ENCODE assay signal across 21 cellular contexts in genomic region chr5:127025507-127025906, GRCh38. TPM values are rescaled to one million over a fixed set of nuclear protein-coding genes. Genes with fewer than 3 reads are reported as not detected.
A peak's percentile ranks its signal among the peaks of the same experiment; 100 is the strongest.
DNase-seq lines count a peak whose midpoint lies in the region; ATAC-seq and TF ChIP-seq lines count a peak whose summit lies in the region.
"Had no signal": no experiment of that assay in that cellular context is flagged by ENCODE, and none has a peak within 500 bp of the region (broad histone marks: within the 10 kb centered on the region; RNA-seq: fewer than 3 reads in every experiment).

No MANE protein-coding gene starts in this region.

- TF ChIP-seq CTCF in Loucy (conservative IDR thresholded peaks at IDR 0.05; ENCODE audit: low read length), result no peak

- no peaks in the 10 kb centered on the region for H3F3A ChIP-seq in Loucy (ENCODE audit: low read depth)

- H3K9ac ChIP-seq in Loucy (ENCODE audit: low read depth, low read length, poor library complexity, severe bottlenecking), result peak overlapping the region; percentile 44
- peak overlapping the region in 1 of 3 donors; percentile 23 for H3K9ac ChIP-seq in skeletal muscle tissue (ENCODE audit: low read depth in 1 of 3, low read length in 3 of 3)

- peak overlapping the region; percentile 17 for H3K27ac ChIP-seq in skeletal muscle tissue (ENCODE audit: low read depth, low read length)
- H3K27ac ChIP-seq: 22Rv1, RWPE1 had no signal

- DNase-seq in NCI-H2171 treated with DMSO at 0.1 percent for 48 hours (lab: John Stamatoyannopoulos, UW) (peak; percentile 8), NCI-H2171 (lab: John Stamatoyannopoulos, UW) (no peak), myocyte (ENCODE audit: low read depth) (peak; percentile 47), GM03348 (ENCODE audit: low spot score) (no peak), NCI-H524 (lab: John Stamatoyannopoulos, UW) (no peak)
- DNase-seq: Caco-2; CD4-positive, alpha-beta T cell; DMS153; GOT3; NCI-H1105 treated with DMSO at 0.1 percent for 48 hours; NCI-H1694; NCI-H2227 treated with DMSO at 0.1 percent for 48 hours; NCI-H510A treated with DMSO at 0.1 percent for 48 hours; PC-3 had no signal

- H3K36me3 ChIP-seq in Loucy (ENCODE audit: insufficient read depth, low read length) (no peaks in the 10 kb centered on the region), skeletal muscle tissue (ENCODE audit: control insufficient read depth in 3 of 3, insufficient read depth in 3 of 3, low read length in 3 of 3) (no peaks in the 10 kb centered on the region)

- H3K9me3 ChIP-seq in Loucy (ENCODE audit: insufficient read depth, low read depth, low read length) (no peaks in the 10 kb centered on the region), skeletal muscle tissue (ENCODE audit: control insufficient read depth in 3 of 3, low read length in 3 of 3) (no peaks in the 10 kb centered on the region)
- H3K9me3 ChIP-seq: Caco-2 had no signal

- H3K4me2 ChIP-seq in Loucy (ENCODE audit: low read depth, low read length, poor library complexity, severe bottlenecking), result peak overlapping the region; percentile 98

- no peak for ATAC-seq in GM18909 (IDR thresholded peaks at IDR 0.05; ENCODE audit: poor library complexity, unreplicated experiment)
- ATAC-seq: HCT116, K562, PC-3 had no signal

- H3K27me3 ChIP-seq in Loucy (ENCODE audit: insufficient read depth, low read length, poor library complexity, severe bottlenecking) (no peaks in the 10 kb centered on the region), skeletal muscle tissue (ENCODE audit: control insufficient read depth in 3 of 3, insufficient read depth in 3 of 3, low read length in 3 of 3) (no peaks in the 10 kb centered on the region)

- H4K20me1 ChIP-seq in Loucy (ENCODE audit: insufficient read depth, low read length, poor library complexity, severe bottlenecking), result peaks cover 3% of the 10 kb centered on the region

- H3K9me2 ChIP-seq in Loucy (replicated peaks; ENCODE audit: low read depth, low read length), result no peaks in the 10 kb centered on the region

- peaks cover 41% of the 10 kb centered on the region for H3K79me2 ChIP-seq in Loucy (ENCODE audit: insufficient read depth, low read length)

- no peak overlapping the region for H3K4me3 ChIP-seq in Loucy (ENCODE audit: low read length, poor library complexity, severe bottlenecking)
- no peak overlapping the region for H3K4me3 ChIP-seq in skeletal muscle tissue (ENCODE audit: low read length in 3 of 3)
- H3K4me3 ChIP-seq: K562 had no signal

- no peak overlapping the region for H2AFZ ChIP-seq in Loucy (ENCODE audit: low read length)

- H3K4me1 ChIP-seq in Loucy (ENCODE audit: insufficient read depth, low read length, poor library complexity, severe bottlenecking) (peaks cover 33% of the 10 kb centered on the region), skeletal muscle tissue (ENCODE audit: control insufficient read depth in 3 of 3, insufficient read depth in 3 of 3, low read length in 3 of 3) (peaks cover 11 to 30% (median 14%) of the 10 kb centered on the region in 3 donors)
- H3K4me1 ChIP-seq: Caco-2 had no signal

RNA-seq across cellular contexts. Expression of gene MARCHF3, which starts 4.9 kb away (rescaled TPM):
- total RNA-seq in myocyte (5.5 and 12.6 TPM in 2 replicates), skeletal muscle tissue (18.8 TPM)
- 7.9 TPM for polyA plus RNA-seq in myocyte (2012)

RNA-seq across cellular contexts. Expression of gene C5orf63, which starts 47.8 kb away (rescaled TPM):
- 1.6 and 1.9 TPM in 2 replicates for total RNA-seq in myocyte
- polyA plus RNA-seq in myocyte (2012), result 2.6 TPM
- total RNA-seq in skeletal muscle tissue, result 3.7 TPM

Comparison
In these comparisons a context has a peak if more than half of its experiments do, and no peak if none do; other contexts are left out.
1. DNase-seq: peak in NCI-H2171 treated with DMSO at 0.1 percent for 48 hours (single experiment) and myocyte (single experiment); none in NCI-H2171 (single experiment), GM03348 (single experiment) and NCI-H524 (0 of 2).